Comparison of ENCODE assay signal across 1 cellular context in the genomic region with DNA sequence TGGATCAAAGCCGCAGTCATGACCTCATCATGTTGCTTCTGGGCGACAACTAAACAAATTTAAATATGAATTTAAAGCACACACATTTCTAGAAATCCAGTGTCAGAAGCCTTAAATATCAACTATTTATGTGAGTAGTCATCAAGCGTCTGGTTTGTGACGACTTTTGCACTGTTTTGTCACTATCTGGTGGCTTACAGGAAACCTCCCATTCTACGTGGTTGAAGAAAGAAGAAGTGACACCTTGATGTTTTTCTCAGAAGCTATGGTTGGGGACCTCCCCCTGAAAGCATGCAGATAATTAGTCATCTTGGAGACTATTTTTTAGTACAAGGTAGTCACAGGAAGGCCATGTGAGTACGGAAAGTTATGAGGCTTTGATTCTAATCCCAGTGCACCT.
TF ChIP-seq lines count a peak whose summit lies in the region.

No MANE protein-coding gene starts in this region.

TF ChIP-seq in K562, 482 proteins besides CTCF, POLR2A, EP300 and RAD21 (continued from another document and continues in another):
- TF ChIP-seq JUND (IDR thresholded peaks at IDR 0.05; ENCODE audit: borderline replicate concordance, low read depth, low read length): peak; percentile 66; the same call in 1 of the 2 replicates
- peak; percentile 78; the same call in 1 of the 3 replicates for TF ChIP-seq JUND (tag; IDR thresholded peaks at IDR 0.05; ENCODE audit: borderline replicate concordance, low read depth, low read length)
- TF ChIP-seq ZZZ3 (IDR thresholded peaks at IDR 0.05): no peak
- TF ChIP-seq, protein P1, sequence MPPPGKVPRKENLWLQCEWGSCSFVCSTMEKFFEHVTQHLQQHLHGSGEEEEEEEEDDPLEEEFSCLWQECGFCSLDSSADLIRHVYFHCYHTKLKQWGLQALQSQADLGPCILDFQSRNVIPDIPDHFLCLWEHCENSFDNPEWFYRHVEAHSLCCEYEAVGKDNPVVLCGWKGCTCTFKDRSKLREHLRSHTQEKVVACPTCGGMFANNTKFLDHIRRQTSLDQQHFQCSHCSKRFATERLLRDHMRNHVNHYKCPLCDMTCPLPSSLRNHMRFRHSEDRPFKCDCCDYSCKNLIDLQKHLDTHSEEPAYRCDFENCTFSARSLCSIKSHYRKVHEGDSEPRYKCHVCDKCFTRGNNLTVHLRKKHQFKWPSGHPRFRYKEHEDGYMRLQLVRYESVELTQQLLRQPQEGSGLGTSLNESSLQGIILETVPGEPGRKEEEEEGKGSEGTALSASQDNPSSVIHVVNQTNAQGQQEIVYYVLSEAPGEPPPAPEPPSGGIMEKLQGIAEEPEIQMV (tag; conservative IDR thresholded peaks at IDR 0.05; ENCODE audit: low read depth): no peak
- TF ChIP-seq JUN (IDR thresholded peaks at IDR 0.05; ENCODE audit: borderline replicate concordance, low read depth, low read length): 0 out of 2 replicates have a peak, but pooled peaks have one; percentile 32
- TF ChIP-seq JUN (CRISPR knock-in tag; IDR thresholded peaks at IDR 0.05; ENCODE audit: borderline replicate concordance): no peak
- TF ChIP-seq, protein P2, sequence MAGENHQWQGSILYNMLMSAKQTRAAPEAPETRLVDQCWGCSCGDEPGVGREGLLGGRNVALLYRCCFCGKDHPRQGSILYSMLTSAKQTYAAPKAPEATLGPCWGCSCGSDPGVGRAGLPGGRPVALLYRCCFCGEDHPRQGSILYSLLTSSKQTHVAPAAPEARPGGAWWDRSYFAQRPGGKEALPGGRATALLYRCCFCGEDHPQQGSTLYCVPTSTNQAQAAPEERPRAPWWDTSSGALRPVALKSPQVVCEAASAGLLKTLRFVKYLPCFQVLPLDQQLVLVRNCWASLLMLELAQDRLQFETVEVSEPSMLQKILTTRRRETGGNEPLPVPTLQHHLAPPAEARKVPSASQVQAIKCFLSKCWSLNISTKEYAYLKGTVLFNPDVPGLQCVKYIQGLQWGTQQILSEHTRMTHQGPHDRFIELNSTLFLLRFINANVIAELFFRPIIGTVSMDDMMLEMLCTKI (IDR thresholded peaks at IDR 0.05; ENCODE audit: partially characterized antibody): no peak
- no peak for TF ChIP-seq SP2 (IDR thresholded peaks at IDR 0.05; ENCODE audit: extremely low read depth, low read depth, low read length, poor library complexity, severe bottlenecking)
- no peak for TF ChIP-seq ZNF431 (CRISPR knock-in tag; IDR thresholded peaks at IDR 0.05)
- no peak for TF ChIP-seq PHF20 (IDR thresholded peaks at IDR 0.05; ENCODE audit: partially characterized antibody)
- TF ChIP-seq, protein P3, sequence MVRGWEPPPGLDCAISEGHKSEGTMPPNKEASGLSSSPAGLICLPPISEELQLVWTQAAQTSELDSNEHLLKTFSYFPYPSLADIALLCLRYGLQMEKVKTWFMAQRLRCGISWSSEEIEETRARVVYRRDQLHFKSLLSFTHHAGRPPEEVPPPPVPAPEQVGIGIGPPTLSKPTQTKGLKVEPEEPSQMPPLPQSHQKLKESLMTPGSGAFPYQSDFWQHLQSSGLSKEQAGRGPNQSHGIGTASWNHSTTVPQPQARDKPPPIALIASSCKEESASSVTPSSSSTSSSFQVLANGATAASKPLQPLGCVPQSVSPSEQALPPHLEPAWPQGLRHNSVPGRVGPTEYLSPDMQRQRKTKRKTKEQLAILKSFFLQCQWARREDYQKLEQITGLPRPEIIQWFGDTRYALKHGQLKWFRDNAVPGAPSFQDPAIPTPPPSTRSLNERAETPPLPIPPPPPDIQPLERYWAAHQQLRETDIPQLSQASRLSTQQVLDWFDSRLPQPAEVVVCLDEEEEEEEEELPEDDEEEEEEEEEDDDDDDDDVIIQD (CRISPR knock-in tag; IDR thresholded peaks at IDR 0.05): no peak
- TF ChIP-seq, protein P4, sequence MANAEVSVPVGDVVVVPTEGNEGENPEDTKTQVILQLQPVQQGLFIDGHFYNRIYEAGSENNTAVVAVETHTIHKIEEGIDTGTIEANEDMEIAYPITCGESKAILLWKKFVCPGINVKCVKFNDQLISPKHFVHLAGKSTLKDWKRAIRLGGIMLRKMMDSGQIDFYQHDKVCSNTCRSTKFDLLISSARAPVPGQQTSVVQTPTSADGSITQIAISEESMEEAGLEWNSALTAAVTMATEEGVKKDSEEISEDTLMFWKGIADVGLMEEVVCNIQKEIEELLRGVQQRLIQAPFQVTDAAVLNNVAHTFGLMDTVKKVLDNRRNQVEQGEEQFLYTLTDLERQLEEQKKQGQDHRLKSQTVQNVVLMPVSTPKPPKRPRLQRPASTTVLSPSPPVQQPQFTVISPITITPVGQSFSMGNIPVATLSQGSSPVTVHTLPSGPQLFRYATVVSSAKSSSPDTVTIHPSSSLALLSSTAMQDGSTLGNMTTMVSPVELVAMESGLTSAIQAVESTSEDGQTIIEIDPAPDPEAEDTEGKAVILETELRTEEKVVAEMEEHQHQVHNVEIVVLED (CRISPR knock-in tag; IDR thresholded peaks at IDR 0.05): no peak
- TF ChIP-seq ZNF146 (CRISPR knock-in tag; IDR thresholded peaks at IDR 0.05; ENCODE audit: unreplicated experiment): no peak
- TF ChIP-seq LARP7 (IDR thresholded peaks at IDR 0.05): no peak
- TF ChIP-seq, protein P5, sequence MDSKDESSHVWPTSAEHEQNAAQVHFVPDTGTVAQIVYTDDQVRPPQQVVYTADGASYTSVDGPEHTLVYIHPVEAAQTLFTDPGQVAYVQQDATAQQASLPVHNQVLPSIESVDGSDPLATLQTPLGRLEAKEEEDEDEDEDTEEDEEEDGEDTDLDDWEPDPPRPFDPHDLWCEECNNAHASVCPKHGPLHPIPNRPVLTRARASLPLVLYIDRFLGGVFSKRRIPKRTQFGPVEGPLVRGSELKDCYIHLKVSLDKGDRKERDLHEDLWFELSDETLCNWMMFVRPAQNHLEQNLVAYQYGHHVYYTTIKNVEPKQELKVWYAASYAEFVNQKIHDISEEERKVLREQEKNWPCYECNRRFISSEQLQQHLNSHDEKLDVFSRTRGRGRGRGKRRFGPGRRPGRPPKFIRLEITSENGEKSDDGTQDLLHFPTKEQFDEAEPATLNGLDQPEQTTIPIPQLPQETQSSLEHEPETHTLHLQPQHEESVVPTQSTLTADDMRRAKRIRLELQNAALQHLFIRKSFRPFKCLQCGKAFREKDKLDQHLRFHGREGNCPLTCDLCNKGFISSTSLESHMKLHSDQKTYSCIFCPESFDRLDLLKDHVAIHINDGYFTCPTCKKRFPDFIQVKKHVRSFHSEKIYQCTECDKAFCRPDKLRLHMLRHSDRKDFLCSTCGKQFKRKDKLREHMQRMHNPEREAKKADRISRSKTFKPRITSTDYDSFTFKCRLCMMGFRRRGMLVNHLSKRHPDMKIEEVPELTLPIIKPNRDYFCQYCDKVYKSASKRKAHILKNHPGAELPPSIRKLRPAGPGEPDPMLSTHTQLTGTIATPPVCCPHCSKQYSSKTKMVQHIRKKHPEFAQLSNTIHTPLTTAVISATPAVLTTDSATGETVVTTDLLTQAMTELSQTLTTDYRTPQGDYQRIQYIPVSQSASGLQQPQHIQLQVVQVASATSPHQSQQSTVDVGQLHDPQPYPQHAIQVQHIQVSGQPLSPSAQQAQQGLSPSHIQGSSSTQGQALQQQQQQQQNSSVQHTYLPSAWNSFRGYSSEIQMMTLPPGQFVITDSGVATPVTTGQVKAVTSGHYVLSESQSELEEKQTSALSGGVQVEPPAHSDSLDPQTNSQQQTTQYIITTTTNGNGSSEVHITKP (IDR thresholded peaks at IDR 0.05; ENCODE audit: partially characterized antibody): no peak
- TF ChIP-seq ZFP36 (IDR thresholded peaks at IDR 0.05; ENCODE audit: low read depth, low read length, partially characterized antibody): no peak
- no peak for TF ChIP-seq ZNF780A (CRISPR knock-in tag; IDR thresholded peaks at IDR 0.05)
- TF ChIP-seq, protein P6, sequence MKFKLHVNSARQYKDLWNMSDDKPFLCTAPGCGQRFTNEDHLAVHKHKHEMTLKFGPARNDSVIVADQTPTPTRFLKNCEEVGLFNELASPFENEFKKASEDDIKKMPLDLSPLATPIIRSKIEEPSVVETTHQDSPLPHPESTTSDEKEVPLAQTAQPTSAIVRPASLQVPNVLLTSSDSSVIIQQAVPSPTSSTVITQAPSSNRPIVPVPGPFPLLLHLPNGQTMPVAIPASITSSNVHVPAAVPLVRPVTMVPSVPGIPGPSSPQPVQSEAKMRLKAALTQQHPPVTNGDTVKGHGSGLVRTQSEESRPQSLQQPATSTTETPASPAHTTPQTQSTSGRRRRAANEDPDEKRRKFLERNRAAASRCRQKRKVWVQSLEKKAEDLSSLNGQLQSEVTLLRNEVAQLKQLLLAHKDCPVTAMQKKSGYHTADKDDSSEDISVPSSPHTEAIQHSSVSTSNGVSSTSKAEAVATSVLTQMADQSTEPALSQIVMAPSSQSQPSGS (CRISPR knock-in tag; IDR thresholded peaks at IDR 0.05): no peak
- TF ChIP-seq, protein P7, sequence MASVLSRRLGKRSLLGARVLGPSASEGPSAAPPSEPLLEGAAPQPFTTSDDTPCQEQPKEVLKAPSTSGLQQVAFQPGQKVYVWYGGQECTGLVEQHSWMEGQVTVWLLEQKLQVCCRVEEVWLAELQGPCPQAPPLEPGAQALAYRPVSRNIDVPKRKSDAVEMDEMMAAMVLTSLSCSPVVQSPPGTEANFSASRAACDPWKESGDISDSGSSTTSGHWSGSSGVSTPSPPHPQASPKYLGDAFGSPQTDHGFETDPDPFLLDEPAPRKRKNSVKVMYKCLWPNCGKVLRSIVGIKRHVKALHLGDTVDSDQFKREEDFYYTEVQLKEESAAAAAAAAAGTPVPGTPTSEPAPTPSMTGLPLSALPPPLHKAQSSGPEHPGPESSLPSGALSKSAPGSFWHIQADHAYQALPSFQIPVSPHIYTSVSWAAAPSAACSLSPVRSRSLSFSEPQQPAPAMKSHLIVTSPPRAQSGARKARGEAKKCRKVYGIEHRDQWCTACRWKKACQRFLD (CRISPR knock-in tag; IDR thresholded peaks at IDR 0.05): no peak
- TF ChIP-seq HDAC3 (IDR thresholded peaks at IDR 0.05; ENCODE audit: borderline replicate concordance, partially characterized antibody): no peak
- TF ChIP-seq, protein P8, sequence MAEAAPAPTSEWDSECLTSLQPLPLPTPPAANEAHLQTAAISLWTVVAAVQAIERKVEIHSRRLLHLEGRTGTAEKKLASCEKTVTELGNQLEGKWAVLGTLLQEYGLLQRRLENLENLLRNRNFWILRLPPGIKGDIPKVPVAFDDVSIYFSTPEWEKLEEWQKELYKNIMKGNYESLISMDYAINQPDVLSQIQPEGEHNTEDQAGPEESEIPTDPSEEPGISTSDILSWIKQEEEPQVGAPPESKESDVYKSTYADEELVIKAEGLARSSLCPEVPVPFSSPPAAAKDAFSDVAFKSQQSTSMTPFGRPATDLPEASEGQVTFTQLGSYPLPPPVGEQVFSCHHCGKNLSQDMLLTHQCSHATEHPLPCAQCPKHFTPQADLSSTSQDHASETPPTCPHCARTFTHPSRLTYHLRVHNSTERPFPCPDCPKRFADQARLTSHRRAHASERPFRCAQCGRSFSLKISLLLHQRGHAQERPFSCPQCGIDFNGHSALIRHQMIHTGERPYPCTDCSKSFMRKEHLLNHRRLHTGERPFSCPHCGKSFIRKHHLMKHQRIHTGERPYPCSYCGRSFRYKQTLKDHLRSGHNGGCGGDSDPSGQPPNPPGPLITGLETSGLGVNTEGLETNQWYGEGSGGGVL (CRISPR knock-in tag; IDR thresholded peaks at IDR 0.05): no peak
- TF ChIP-seq MEF2A (IDR thresholded peaks at IDR 0.05; ENCODE audit: control insufficient read depth, low read depth, low read length): no peak
- peak; percentile 53 for TF ChIP-seq L3MBTL2 (IDR thresholded peaks at IDR 0.05)
- TF ChIP-seq SMAD1 (IDR thresholded peaks at IDR 0.05; ENCODE audit: low read depth, low read length, partially characterized antibody): no peak
- peak; percentile 74 for TF ChIP-seq MEIS2 (IDR thresholded peaks at IDR 0.05; ENCODE audit: partially characterized antibody)
- TF ChIP-seq POLR2AphosphoS5 (IDR thresholded peaks at IDR 0.05; ENCODE audit: control insufficient read depth, insufficient read depth, low read depth, low read length): no peak
- TF ChIP-seq, protein P9, sequence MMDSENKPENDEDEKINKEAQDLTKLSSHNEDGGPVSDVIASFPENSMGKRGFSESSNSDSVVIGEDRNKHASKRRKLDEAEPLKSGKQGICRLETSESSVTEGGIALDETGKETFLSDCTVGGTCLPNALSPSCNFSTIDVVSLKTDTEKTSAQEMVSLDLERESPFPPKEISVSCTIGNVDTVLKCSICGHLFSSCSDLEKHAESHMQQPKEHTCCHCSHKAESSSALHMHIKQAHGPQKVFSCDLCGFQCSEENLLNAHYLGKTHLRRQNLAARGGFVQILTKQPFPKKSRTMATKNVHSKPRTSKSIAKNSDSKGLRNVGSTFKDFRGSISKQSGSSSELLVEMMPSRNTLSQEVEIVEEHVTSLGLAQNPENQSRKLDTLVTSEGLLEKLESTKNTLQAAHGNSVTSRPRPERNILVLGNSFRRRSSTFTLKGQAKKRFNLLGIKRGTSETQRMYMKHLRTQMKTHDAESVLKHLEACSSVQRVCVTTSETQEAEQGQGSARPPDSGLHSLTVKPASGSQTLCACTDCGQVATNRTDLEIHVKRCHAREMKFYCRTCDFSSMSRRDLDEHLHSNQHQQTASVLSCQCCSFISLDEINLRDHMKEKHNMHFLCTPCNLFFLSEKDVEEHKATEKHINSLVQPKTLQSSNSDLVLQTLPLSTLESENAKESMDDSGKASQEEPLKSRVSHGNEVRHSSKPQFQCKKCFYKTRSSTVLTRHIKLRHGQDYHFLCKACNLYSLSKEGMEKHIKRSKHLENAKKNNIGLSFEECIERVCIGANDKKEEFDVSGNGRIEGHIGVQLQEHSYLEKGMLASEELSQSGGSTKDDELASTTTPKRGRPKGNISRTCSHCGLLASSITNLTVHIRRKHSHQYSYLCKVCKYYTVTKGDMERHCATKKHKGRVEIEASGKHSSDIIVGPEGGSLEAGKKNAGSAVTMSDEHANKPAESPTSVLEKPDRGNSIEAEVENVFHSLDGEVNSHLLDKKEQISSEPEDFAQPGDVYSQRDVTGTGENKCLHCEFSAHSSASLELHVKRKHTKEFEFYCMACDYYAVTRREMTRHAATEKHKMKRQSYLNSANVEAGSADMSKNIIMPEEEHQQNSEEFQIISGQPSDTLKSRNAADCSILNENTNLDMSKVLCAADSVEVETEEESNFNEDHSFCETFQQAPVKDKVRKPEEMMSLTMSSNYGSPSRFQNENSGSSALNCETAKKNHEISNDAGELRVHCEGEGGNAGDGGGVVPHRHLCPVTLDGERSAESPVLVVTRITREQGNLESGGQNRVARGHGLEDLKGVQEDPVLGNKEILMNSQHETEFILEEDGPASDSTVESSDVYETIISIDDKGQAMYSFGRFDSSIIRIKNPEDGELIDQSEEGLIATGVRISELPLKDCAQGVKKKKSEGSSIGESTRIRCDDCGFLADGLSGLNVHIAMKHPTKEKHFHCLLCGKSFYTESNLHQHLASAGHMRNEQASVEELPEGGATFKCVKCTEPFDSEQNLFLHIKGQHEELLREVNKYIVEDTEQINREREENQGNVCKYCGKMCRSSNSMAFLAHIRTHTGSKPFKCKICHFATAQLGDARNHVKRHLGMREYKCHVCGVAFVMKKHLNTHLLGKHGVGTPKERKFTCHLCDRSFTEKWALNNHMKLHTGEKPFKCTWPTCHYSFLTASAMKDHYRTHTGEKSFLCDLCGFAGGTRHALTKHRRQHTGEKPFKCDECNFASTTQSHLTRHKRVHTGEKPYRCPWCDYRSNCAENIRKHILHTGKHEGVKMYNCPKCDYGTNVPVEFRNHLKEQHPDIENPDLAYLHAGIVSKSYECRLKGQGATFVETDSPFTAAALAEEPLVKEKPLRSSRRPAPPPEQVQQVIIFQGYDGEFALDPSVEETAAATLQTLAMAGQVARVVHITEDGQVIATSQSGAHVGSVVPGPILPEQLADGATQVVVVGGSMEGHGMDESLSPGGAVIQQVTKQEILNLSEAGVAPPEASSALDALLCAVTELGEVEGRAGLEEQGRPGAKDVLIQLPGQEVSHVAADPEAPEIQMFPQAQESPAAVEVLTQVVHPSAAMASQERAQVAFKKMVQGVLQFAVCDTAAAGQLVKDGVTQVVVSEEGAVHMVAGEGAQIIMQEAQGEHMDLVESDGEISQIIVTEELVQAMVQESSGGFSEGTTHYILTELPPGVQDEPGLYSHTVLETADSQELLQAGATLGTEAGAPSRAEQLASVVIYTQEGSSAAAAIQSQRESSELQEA (IDR thresholded peaks at IDR 0.05; ENCODE audit: low read depth): no peak
- no peak for TF ChIP-seq ZC3H8 (IDR thresholded peaks at IDR 0.05)
